ENCODE assay signal across 11 cellular contexts in genomic region chr4:26048378-26048882, GRCh38.
A peak's percentile ranks its signal among the peaks of the same experiment; 100 is the strongest.
DNase-seq lines count a peak whose midpoint lies in the region; ATAC-seq, FAIRE-seq and TF ChIP-seq lines count a peak whose summit lies in the region.
"Had no signal": no experiment of that assay in that cellular context is flagged by ENCODE, and none has a peak within 500 bp of the region (broad histone marks: within the 10 kb centered on the region; RNA-seq: fewer than 3 reads in every experiment).

No MANE protein-coding gene starts in this region.

- H3K4me1 ChIP-seq in ACC112 (ENCODE audit: control insufficient read depth, insufficient read depth, low read length, unreplicated experiment) (peaks cover 27% of the 10 kb centered on the region), SJSA1 (replicated peaks) (peaks cover 3% of the 10 kb centered on the region; the same call in 1 of the 2 replicates), osteoblast (ENCODE audit: insufficient read depth, low read length) (peaks cover 24% of the 10 kb centered on the region), small intestine (ENCODE audit: control insufficient read depth in 2 of 2, insufficient read depth in 1 of 2, low read depth in 1 of 2, low read length in 1 of 2) (peaks cover 0 to 9% of the 10 kb centered on the region in 2 donors)
- H3K4me1 ChIP-seq: A549 had no signal

- H3K79me2 ChIP-seq in ACC112 (ENCODE audit: control insufficient read depth, insufficient read depth, low read length, unreplicated experiment) (no peaks in the 10 kb centered on the region), osteoblast (ENCODE audit: insufficient read depth, low read length) (no peaks in the 10 kb centered on the region)

- ATAC-seq in HG02973 (IDR thresholded peaks at IDR 0.05; ENCODE audit: unreplicated experiment) = no peak
- no peak for ATAC-seq in GM21367 (IDR thresholded peaks at IDR 0.05; ENCODE audit: unreplicated experiment)
- ATAC-seq: A549 had no signal

- no peak for FAIRE-seq in small intestine (lab: Jason Lieb, UNC)
- FAIRE-seq: A549 had no signal

- no peaks in the 10 kb centered on the region for H3K36me3 ChIP-seq in ACC112 (ENCODE audit: insufficient read depth, low read length)
- H3K36me3 ChIP-seq in SJSA1 = no peaks in the 10 kb centered on the region
- no peaks in the 10 kb centered on the region for H3K36me3 ChIP-seq in osteoblast (ENCODE audit: insufficient read depth, low read length)
- no peaks in the 10 kb centered on the region for H3K36me3 ChIP-seq in small intestine (ENCODE audit: control insufficient read depth in 2 of 2, insufficient read depth in 2 of 2, low read length in 2 of 2)

- H3K9me3 ChIP-seq in SJSA1 (replicated peaks) (no peaks in the 10 kb centered on the region), osteoblast (ENCODE audit: low read depth, low read length) (no peaks in the 10 kb centered on the region), small intestine (ENCODE audit: control insufficient read depth, low read depth) (no peaks in the 10 kb centered on the region)
- H3K9me3 ChIP-seq: A549 had no signal

- H2AFZ ChIP-seq in ACC112 (ENCODE audit: low read length, unreplicated experiment) = peak overlapping the region; percentile 96
- H2AFZ ChIP-seq in osteoblast (ENCODE audit: low read length) = peak overlapping the region; percentile 53

- H3K4me2 ChIP-seq in osteoblast (ENCODE audit: insufficient read depth, low read length) = peak overlapping the region; percentile 6
- H3K4me2 ChIP-seq: A549 had no signal

- WGBS in small intestine, 3 donors = 66 to 84% (median 79%) methylated on average over 12 of the region's 12 CpGs

- H3K27ac ChIP-seq in ACC112 (ENCODE audit: low read depth, low read length) = peak overlapping the region; percentile 84
- peak overlapping the region; percentile 51; the same call in 1 of the 2 replicates for H3K27ac ChIP-seq in SJSA1
- H3K27ac ChIP-seq in osteoblast (ENCODE audit: low read depth, low read length) = peak overlapping the region; percentile 75
- H3K27ac ChIP-seq in small intestine (ENCODE audit: low read depth in 1 of 2, low read length in 1 of 2) = peak overlapping the region in 1 of 2 donors; percentile 92
- H3K27ac ChIP-seq: A549 had no signal

- H3K4me3 ChIP-seq in ACC112 (ENCODE audit: low read depth, low read length) = peak overlapping the region; percentile 42; the same call in 1 of the 2 replicates
- no peak overlapping the region for H3K4me3 ChIP-seq in SJSA1
- no peak overlapping the region for H3K4me3 ChIP-seq in osteoblast (ENCODE audit: insufficient read depth, low read length)
- no peak overlapping the region for H3K4me3 ChIP-seq in small intestine (ENCODE audit: low read depth in 1 of 2, low read length in 2 of 2)
- H3K4me3 ChIP-seq: A549 had no signal

- TF ChIP-seq CTCF in osteoblast (IDR thresholded peaks at IDR 0.05; ENCODE audit: extremely low read depth, low read depth, low read length) = no peak

- H4K20me1 ChIP-seq in osteoblast (ENCODE audit: insufficient read depth, low read length) = no peaks in the 10 kb centered on the region

- H3K27me3 ChIP-seq in ACC112 (ENCODE audit: insufficient read depth, low read length) (no peaks in the 10 kb centered on the region), SJSA1 (replicated peaks) (no peaks in the 10 kb centered on the region), osteoblast (ENCODE audit: insufficient read depth, low read length) (no peaks in the 10 kb centered on the region), small intestine (ENCODE audit: control insufficient read depth in 2 of 2, insufficient read depth in 2 of 2, low read length in 2 of 2) (no peaks in the 10 kb centered on the region)

- peak; percentile 19 to 45 for DNase-seq in SJSA1 (ENCODE audit: low read depth in 1 of 2, low spot score in 2 of 2)
- peak; percentile 95 for DNase-seq in fibroblast of the conjunctiva (ENCODE audit: low read depth)
- peak; percentile 84 for DNase-seq in osteoblast (ENCODE audit: insufficient read length, low spot score, missing footprints)
- no peak for DNase-seq in activated CD4-positive, alpha-beta T cell treated with anti-CD3 and anti-CD28 coated beads, Interleukin-2, amount 50 U/mL, for 48 hours
- DNase-seq in small intestine = no peak
- DNase-seq: MV-4-11; stimulated activated CD4-positive, alpha-beta T cell treated with anti-CD3 and anti-CD28 coated beads, Interleukin-2, amount 100 ng/mL, for 48 hours had no signal

Comparison
In these comparisons a context has a peak if more than half of its experiments do, and no peak if none do; other contexts are left out.
1. DNase-seq: peak in SJSA1 (2 of 2), fibroblast of the conjunctiva (single experiment) and osteoblast (single experiment); none in activated CD4-positive, alpha-beta T cell treated with anti-CD3 and anti-CD28 coated beads, Interleukin-2, amount 50 U/mL, for 48 hours (0 of 2) and small intestine (single experiment).